Comparison of ENCODE assay signal across 30 cellular contexts in genomic region chr20:54223751-54224150, GRCh38. TPM values are rescaled to one million over a fixed set of nuclear protein-coding genes. Genes with fewer than 3 reads are reported as not detected.
"Had no signal": no experiment of that assay in that cellular context is flagged by ENCODE, and none has a peak within 500 bp of the region (broad histone marks: within the 10 kb centered on the region; RNA-seq: fewer than 3 reads in every experiment).

No MANE protein-coding gene starts in this region.

- H3K4me1 Mint-ChIP-seq: mesothelial cell of epicardium had no signal

- ATAC-seq: activated CD4-positive, CD25-positive, alpha-beta regulatory T cell treated with anti-CD3 and anti-CD28 coated beads, Interleukin-2, amount 50 U/mL, for 24 hours; activated CD8-positive, alpha-beta T cell treated with anti-CD3 and anti-CD28 coated beads, Interleukin-2, amount 10 ng/mL, durations not matched to agents 7 days and 5 days; body of pancreas; gastrocnemius medialis; left lobe of liver; natural killer cell; stimulated activated naive B cell treated with anti-CD40 and anti-IgM and Interleukin-4, amounts not matched to agents 10 μg/mL and 1 μg/mL and 100 μg/mL, for 72 hours had no signal

- H3K36me3 ChIP-seq: esophagus muscularis mucosa, vagina had no signal

- H3K27me3 ChIP-seq: body of pancreas, esophagus muscularis mucosa, gastrocnemius medialis, testis, vagina had no signal

- H3K4me1 ChIP-seq: vagina had no signal

- H3K4me3 ChIP-seq: body of pancreas, esophagus muscularis mucosa, gastrocnemius medialis, lung, testis, vagina had no signal

- H3K27ac ChIP-seq: body of pancreas, esophagus muscularis mucosa, gastrocnemius medialis, testis, vagina, VCaP had no signal

- H3K27me3 Mint-ChIP-seq: activated naive CD4-positive, alpha-beta T cell treated with anti-CD3 and anti-CD28 coated beads, Interleukin-2, amount 50 U/mL, for 24 hours; dendritic cell treated with granulocyte-macrophage colony-stimulating factor and Interleukin-4, amounts not matched to agents 40 ng/mL and 50 ng/mL, for 4 days; stimulated activated naive B cell treated with anti-CD40 and anti-IgM and Interleukin-4, amounts not matched to agents 10 μg/mL and 1 μg/mL and 100 μg/mL, for 72 hours; type B pancreatic cell had no signal

- H3K27ac Mint-ChIP-seq: activated CD8-positive, alpha-beta T cell treated with anti-CD3 and anti-CD28 coated beads, Interleukin-2, amount 10 ng/mL, durations not matched to agents 7 days and 5 days; activated naive CD4-positive, alpha-beta T cell treated with anti-CD3 and anti-CD28 coated beads, Interleukin-2, amount 50 U/mL, for 24 hours; dendritic cell treated with granulocyte-macrophage colony-stimulating factor and Interleukin-4, amounts not matched to agents 40 ng/mL and 50 ng/mL, for 4 days; mesothelial cell of epicardium; progenitor cell of endocrine pancreas; stimulated activated naive B cell treated with anti-CD40 and anti-IgM and Interleukin-4, amounts not matched to agents 10 μg/mL and 1 μg/mL and 100 μg/mL, for 72 hours; T-helper 2 cell treated with Interferon-gamma antibody and Interleukin-4, amounts not matched to agents 5 μg/mL and 100 μg/mL, for 36 hours; type B pancreatic cell had no signal

- H3K9me3 Mint-ChIP-seq: activated naive CD4-positive, alpha-beta T cell treated with anti-CD3 and anti-CD28 coated beads, Interleukin-2, amount 50 U/mL, for 24 hours; mesothelial cell of epicardium; type B pancreatic cell had no signal

- DNase-seq: activated CD4-positive, alpha-beta T cell treated with anti-CD3 and anti-CD28 coated beads, Interleukin-2, amount 50 U/mL, for 1 hour; activated CD8-positive, alpha-beta T cell treated with anti-CD3 and anti-CD28 coated beads, Interleukin-2, amount 10 ng/mL, durations not matched to agents 7 days and 5 days; activated gamma-delta T cell; anterior cingulate cortex; body of pancreas; caudate nucleus; effector CD8-positive, alpha-beta T cell; gastrocnemius medialis; hypothalamus; kidney; natural killer cell; stimulated activated CD4-positive, alpha-beta T cell treated with anti-CD3 and anti-CD28 coated beads, Interleukin-2, amount 100 ng/mL, for 48 hours; stimulated activated CD8-positive, alpha-beta memory T cell treated with anti-CD3 and anti-CD28 coated beads, Interleukin-4, amount 100 ng/mL, for 48 hours; stimulated activated naive B cell treated with anti-CD40 and anti-IgM and Interleukin-4, amounts not matched to agents 10 μg/mL and 1 μg/mL and 100 μg/mL, for 72 hours; testis had no signal

- H3K4me3 Mint-ChIP-seq: activated CD8-positive, alpha-beta T cell treated with anti-CD3 and anti-CD28 coated beads, Interleukin-2, amount 10 ng/mL, durations not matched to agents 7 days and 5 days; activated naive CD4-positive, alpha-beta T cell treated with anti-CD3 and anti-CD28 coated beads, Interleukin-2, amount 50 U/mL, for 24 hours; activated T-helper 1 cell treated with anti-CD3 and anti-CD28 coated beads, Interleukin-12 subunit alpha, Interleukin-12 subunit beta, Interleukin-2, Interleukin-4 antibody, amounts not matched to agents 30 ng/mL and 10 ng/mL and 1 ng/mL, durations not matched to agents 14 hours and 24 hours and 36 hours; dendritic cell treated with granulocyte-macrophage colony-stimulating factor and Interleukin-4, amounts not matched to agents 40 ng/mL and 50 ng/mL, for 4 days; mesothelial cell of epicardium; natural killer cell; stimulated activated naive B cell treated with anti-CD40 and anti-IgM and Interleukin-4, amounts not matched to agents 10 μg/mL and 1 μg/mL and 100 μg/mL, for 72 hours; T-helper 2 cell treated with Interferon-gamma antibody and Interleukin-4, amounts not matched to agents 5 μg/mL and 100 μg/mL, for 36 hours; type B pancreatic cell had no signal

- H3K36me3 Mint-ChIP-seq: activated naive CD4-positive, alpha-beta T cell treated with anti-CD3 and anti-CD28 coated beads, Interleukin-2, amount 50 U/mL, for 24 hours; mesothelial cell of epicardium; natural killer cell; type B pancreatic cell had no signal

- H3K9me3 ChIP-seq: body of pancreas, esophagus muscularis mucosa, gastrocnemius medialis, testis, vagina had no signal

RNA-seq across cellular contexts. Expression of gene CYP24A1, which starts 50.0 kb away (rescaled TPM):
- total RNA-seq: activated CD8-positive, alpha-beta T cell treated with anti-CD3 and anti-CD28 coated beads, Interleukin-2, amount 10 ng/mL, durations not matched to agents 7 days and 5 days; activated T-helper 1 cell treated with anti-CD3 and anti-CD28 coated beads, Interleukin-12 subunit alpha, Interleukin-12 subunit beta, Interleukin-2, Interleukin-4 antibody, amounts not matched to agents 30 ng/mL and 10 ng/mL and 1 ng/mL, durations not matched to agents 14 hours and 24 hours and 36 hours; body of pancreas; endothelial cell of umbilical vein; esophagus muscularis mucosa; left lobe of liver; osteocyte; progenitor cell of endocrine pancreas had no signal
